1 cellular context compared by ENCODE assay signal in the genomic region with DNA sequence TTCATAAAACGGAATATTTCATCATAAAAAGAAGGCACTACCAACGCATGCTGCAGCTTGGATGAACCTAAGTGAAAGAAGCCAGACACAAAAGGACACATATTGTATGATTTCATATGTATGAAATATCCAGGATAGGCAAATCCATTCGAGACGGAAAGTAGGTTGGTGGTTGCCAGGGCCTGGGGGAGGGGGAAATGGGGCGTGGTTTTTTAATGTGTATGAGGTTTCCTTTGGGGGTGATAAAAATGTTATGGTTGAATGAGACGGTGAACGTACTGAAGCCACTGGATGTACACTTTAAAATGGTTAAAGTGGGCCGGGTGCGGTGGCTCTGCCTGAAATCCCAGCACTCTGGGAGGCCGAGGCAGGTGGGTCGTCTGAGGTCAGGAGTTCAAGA.
TF ChIP-seq lines count a peak whose summit lies in the region.

No MANE protein-coding gene starts in this region.

TF ChIP-seq in GM12878, 131 proteins besides CTCF, POLR2A, EP300 and RAD21:
- TF ChIP-seq EED (IDR thresholded peaks at IDR 0.05; ENCODE audit: low read depth) (0 out of 2 replicates have a peak, but pooled peaks have one; percentile 6), POLR2AphosphoS5 (IDR thresholded peaks at IDR 0.05; ENCODE audit: low read length) (peak; percentile 7; the same call in 1 of the 2 replicates), FOXK2 (IDR thresholded peaks at IDR 0.05) (no peak), IKZF2 (IDR thresholded peaks at IDR 0.05) (0 out of 4 replicates have a peak, but pooled peaks of 1 of the 2 experiments have one; percentile 8), EGR1 (IDR thresholded peaks at IDR 0.05; ENCODE audit: borderline replicate concordance in 1 of 2, low read depth in 2 of 2, low read length in 2 of 2) (no peak), RAD51 (IDR thresholded peaks at IDR 0.05) (no peak), MTA3 (IDR thresholded peaks at IDR 0.05; ENCODE audit: borderline replicate concordance, low read length) (no peak), HSF1 (IDR thresholded peaks at IDR 0.05; ENCODE audit: low read depth, low read length) (no peak), POU2F2 (IDR thresholded peaks at IDR 0.05; ENCODE audit: borderline replicate concordance, low read depth, low read length) (no peak), MAX (IDR thresholded peaks at IDR 0.05; ENCODE audit: low read depth, low read length) (no peak), CEBPB (IDR thresholded peaks at IDR 0.05; ENCODE audit: borderline replicate concordance in 1 of 2, low read depth in 2 of 2, low read length in 2 of 2) (no peak), ZBED1 (IDR thresholded peaks at IDR 0.05; ENCODE audit: borderline replicate concordance) (no peak), MYC (IDR thresholded peaks at IDR 0.05; ENCODE audit: insufficient read depth, insufficient read length, insufficient replicate concordance, low read length, severe bottlenecking) (no peak), RFX5 (IDR thresholded peaks at IDR 0.05; ENCODE audit: low read depth, low read length) (no peak), ZNF24 (IDR thresholded peaks at IDR 0.05) (no peak), CBFB (IDR thresholded peaks at IDR 0.05; ENCODE audit: low read depth) (no peak), IKZF1 (conservative IDR thresholded peaks at IDR 0.05) (no peak), HCFC1 (IDR thresholded peaks at IDR 0.05; ENCODE audit: low read length) (no peak), RUNX3 (IDR thresholded peaks at IDR 0.05; ENCODE audit: low read length) (peak; percentile 71), SMARCA5 (IDR thresholded peaks at IDR 0.05) (no peak), RBBP5 (conservative IDR thresholded peaks at IDR 0.05) (no peak), FOXM1 (IDR thresholded peaks at IDR 0.05; ENCODE audit: low read depth, low read length) (peak; percentile 16; the same call in 1 of the 2 replicates)
- TF ChIP-seq, protein P1, sequence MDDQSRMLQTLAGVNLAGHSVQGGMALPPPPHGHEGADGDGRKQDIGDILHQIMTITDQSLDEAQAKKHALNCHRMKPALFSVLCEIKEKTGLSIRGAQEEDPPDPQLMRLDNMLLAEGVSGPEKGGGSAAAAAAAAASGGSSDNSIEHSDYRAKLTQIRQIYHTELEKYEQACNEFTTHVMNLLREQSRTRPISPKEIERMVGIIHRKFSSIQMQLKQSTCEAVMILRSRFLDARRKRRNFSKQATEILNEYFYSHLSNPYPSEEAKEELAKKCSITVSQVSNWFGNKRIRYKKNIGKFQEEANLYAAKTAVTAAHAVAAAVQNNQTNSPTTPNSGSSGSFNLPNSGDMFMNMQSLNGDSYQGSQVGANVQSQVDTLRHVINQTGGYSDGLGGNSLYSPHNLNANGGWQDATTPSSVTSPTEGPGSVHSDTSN (IDR thresholded peaks at IDR 0.05; ENCODE audit: insufficient replicate concordance, low read depth, low read length): no peak
- TF ChIP-seq, protein P2, sequence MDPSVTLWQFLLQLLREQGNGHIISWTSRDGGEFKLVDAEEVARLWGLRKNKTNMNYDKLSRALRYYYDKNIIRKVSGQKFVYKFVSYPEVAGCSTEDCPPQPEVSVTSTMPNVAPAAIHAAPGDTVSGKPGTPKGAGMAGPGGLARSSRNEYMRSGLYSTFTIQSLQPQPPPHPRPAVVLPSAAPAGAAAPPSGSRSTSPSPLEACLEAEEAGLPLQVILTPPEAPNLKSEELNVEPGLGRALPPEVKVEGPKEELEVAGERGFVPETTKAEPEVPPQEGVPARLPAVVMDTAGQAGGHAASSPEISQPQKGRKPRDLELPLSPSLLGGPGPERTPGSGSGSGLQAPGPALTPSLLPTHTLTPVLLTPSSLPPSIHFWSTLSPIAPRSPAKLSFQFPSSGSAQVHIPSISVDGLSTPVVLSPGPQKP (IDR thresholded peaks at IDR 0.05; ENCODE audit: low read depth, low read length): no peak
- TF ChIP-seq, protein P3, sequence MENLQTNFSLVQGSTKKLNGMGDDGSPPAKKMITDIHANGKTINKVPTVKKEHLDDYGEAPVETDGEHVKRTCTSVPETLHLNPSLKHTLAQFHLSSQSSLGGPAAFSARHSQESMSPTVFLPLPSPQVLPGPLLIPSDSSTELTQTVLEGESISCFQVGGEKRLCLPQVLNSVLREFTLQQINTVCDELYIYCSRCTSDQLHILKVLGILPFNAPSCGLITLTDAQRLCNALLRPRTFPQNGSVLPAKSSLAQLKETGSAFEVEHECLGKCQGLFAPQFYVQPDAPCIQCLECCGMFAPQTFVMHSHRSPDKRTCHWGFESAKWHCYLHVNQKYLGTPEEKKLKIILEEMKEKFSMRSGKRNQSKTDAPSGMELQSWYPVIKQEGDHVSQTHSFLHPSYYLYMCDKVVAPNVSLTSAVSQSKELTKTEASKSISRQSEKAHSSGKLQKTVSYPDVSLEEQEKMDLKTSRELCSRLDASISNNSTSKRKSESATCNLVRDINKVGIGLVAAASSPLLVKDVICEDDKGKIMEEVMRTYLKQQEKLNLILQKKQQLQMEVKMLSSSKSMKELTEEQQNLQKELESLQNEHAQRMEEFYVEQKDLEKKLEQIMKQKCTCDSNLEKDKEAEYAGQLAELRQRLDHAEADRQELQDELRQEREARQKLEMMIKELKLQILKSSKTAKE (IDR thresholded peaks at IDR 0.05; ENCODE audit: low read depth, poor library complexity, severe bottlenecking): no peak
- TF ChIP-seq, protein P4, sequence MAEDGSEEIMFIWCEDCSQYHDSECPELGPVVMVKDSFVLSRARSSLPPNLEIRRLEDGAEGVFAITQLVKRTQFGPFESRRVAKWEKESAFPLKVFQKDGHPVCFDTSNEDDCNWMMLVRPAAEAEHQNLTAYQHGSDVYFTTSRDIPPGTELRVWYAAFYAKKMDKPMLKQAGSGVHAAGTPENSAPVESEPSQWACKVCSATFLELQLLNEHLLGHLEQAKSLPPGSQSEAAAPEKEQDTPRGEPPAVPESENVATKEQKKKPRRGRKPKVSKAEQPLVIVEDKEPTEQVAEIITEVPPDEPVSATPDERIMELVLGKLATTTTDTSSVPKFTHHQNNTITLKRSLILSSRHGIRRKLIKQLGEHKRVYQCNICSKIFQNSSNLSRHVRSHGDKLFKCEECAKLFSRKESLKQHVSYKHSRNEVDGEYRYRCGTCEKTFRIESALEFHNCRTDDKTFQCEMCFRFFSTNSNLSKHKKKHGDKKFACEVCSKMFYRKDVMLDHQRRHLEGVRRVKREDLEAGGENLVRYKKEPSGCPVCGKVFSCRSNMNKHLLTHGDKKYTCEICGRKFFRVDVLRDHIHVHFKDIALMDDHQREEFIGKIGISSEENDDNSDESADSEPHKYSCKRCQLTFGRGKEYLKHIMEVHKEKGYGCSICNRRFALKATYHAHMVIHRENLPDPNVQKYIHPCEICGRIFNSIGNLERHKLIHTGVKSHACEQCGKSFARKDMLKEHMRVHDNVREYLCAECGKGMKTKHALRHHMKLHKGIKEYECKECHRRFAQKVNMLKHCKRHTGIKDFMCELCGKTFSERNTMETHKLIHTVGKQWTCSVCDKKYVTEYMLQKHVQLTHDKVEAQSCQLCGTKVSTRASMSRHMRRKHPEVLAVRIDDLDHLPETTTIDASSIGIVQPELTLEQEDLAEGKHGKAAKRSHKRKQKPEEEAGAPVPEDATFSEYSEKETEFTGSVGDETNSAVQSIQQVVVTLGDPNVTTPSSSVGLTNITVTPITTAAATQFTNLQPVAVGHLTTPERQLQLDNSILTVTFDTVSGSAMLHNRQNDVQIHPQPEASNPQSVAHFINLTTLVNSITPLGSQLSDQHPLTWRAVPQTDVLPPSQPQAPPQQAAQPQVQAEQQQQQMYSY (CRISPR knock-in tag; IDR thresholded peaks at IDR 0.05): no peak
- TF ChIP-seq, protein P5, sequence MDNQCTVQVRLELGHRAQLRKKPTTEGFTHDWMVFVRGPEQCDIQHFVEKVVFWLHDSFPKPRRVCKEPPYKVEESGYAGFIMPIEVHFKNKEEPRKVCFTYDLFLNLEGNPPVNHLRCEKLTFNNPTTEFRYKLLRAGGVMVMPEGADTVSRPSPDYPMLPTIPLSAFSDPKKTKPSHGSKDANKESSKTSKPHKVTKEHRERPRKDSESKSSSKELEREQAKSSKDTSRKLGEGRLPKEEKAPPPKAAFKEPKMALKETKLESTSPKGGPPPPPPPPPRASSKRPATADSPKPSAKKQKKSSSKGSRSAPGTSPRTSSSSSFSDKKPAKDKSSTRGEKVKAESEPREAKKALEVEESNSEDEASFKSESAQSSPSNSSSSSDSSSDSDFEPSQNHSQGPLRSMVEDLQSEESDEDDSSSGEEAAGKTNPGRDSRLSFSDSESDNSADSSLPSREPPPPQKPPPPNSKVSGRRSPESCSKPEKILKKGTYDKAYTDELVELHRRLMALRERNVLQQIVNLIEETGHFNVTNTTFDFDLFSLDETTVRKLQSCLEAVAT (IDR thresholded peaks at IDR 0.05): no peak
- TF ChIP-seq, protein P6, sequence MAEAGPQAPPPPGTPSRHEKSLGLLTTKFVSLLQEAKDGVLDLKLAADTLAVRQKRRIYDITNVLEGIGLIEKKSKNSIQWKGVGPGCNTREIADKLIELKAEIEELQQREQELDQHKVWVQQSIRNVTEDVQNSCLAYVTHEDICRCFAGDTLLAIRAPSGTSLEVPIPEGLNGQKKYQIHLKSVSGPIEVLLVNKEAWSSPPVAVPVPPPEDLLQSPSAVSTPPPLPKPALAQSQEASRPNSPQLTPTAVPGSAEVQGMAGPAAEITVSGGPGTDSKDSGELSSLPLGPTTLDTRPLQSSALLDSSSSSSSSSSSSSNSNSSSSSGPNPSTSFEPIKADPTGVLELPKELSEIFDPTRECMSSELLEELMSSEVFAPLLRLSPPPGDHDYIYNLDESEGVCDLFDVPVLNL (IDR thresholded peaks at IDR 0.05; ENCODE audit: low read depth, low read length): no peak
